ENCODE assay signal across 17 cellular contexts in the genomic region with DNA sequence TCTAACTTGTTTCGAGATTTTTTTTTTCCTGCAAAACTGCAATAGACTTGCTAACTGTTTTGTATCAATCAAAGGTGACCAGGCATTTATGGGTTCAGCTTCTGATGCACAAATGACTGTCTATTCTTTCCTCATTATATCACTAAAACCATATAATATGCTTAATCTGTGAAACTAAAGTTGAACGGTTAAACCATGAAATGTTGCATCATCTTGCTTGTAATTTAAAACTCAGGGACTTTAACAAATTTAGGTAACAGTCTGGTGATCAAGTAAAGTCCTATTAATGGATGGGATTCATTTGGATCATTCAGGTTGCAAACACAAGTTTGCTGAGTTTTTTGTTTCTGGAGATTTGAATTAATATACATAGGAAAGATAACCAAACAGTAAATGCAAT.
DNase-seq lines count a peak whose midpoint lies in the region; ATAC-seq and TF ChIP-seq lines count a peak whose summit lies in the region.
"Had no signal": no experiment of that assay in that cellular context is flagged by ENCODE, and none has a peak within 500 bp of the region (broad histone marks: within the 10 kb centered on the region; RNA-seq: fewer than 3 reads in every experiment).

No MANE protein-coding gene starts in this region.

- no peak overlapping the region for H2AK5ac ChIP-seq in IMR-90 (ENCODE audit: low read depth, low read length)
- H2AK5ac ChIP-seq in trophoblast cell (ENCODE audit: low read length), result no peak overlapping the region

- no peak overlapping the region for H2AK9ac ChIP-seq in IMR-90 (replicated peaks; ENCODE audit: low read depth, low read length, poor library complexity)

- TF ChIP-seq RAD21 in IMR-90 (IDR thresholded peaks at IDR 0.05; ENCODE audit: low read length), result no peak

- H3K27ac ChIP-seq in IMR-90 (ENCODE audit: insufficient read depth, low read length) (no peak overlapping the region), trophoblast cell (ENCODE audit: low read depth, low read length) (no peak overlapping the region)
- H3K27ac ChIP-seq: BLaER1, C4-2B had no signal

- H4K5ac ChIP-seq in IMR-90 (ENCODE audit: low read depth, low read length), result no peak overlapping the region

- in situ Hi-C loops in IMR-90 (cut with MboI; ENCODE audit: low sequenced_read_pairs), result no loop called here
- in situ Hi-C loops in G401 (cut with HindIII; ENCODE audit: low sequenced_read_pairs), result no loop called here

- no peak overlapping the region for H3K4me2 ChIP-seq in IMR-90 (ENCODE audit: low read depth, low read length)
- no peak overlapping the region for H3K4me2 ChIP-seq in Loucy (ENCODE audit: low read depth, low read length, poor library complexity, severe bottlenecking)
- H3K4me2 ChIP-seq in trophoblast cell (ENCODE audit: low read length), result no peak overlapping the region
- H3K4me2 ChIP-seq: BLaER1 had no signal

- POLR2A ChIA-PET in IMR-90 (lab: Charles Lee; ENCODE audit: unreplicated experiment), result no interaction called here

- no peaks in the 10 kb centered on the region for H3K9me2 ChIP-seq in Loucy (replicated peaks; ENCODE audit: low read depth, low read length)

- no peak for ATAC-seq in IMR-90 (ENCODE audit: low read depth)
- ATAC-seq: HCT116 had no signal

- no peak overlapping the region for H2BK15ac ChIP-seq in IMR-90 (ENCODE audit: low read depth, low read length)

- no peak overlapping the region for H2BK120ac ChIP-seq in IMR-90 (ENCODE audit: low read depth, low read length)
- no peak overlapping the region for H2BK120ac ChIP-seq in trophoblast cell (ENCODE audit: insufficient read depth, low read length, poor library complexity)

- H3K9me3 Mint-ChIP-seq in neural crest cell, result peaks cover 2% of the 10 kb centered on the region
- H3K9me3 Mint-ChIP-seq in CD14-positive monocyte, result peaks cover 0 to 3% (median 1%) of the 10 kb centered on the region in 7 donors
- H3K9me3 Mint-ChIP-seq: CD4-positive, alpha-beta T cell; H9 had no signal

- H3K36me3 ChIP-seq in IMR-90 (ENCODE audit: control insufficient read depth, insufficient read depth, low read length) (no peaks in the 10 kb centered on the region), Loucy (ENCODE audit: insufficient read depth, low read length) (no peaks in the 10 kb centered on the region), trophoblast cell (ENCODE audit: control insufficient read depth in 1 of 2, insufficient read depth in 2 of 2, low read length in 2 of 2) (no peaks in the 10 kb centered on the region)
- H3K36me3 ChIP-seq: BLaER1 had no signal

- BruUV-seq in IMR-90 (replicated peaks; lab: Mats Ljungman, UMichigan), result no TSS peak

- H3K56ac ChIP-seq in IMR-90 (ENCODE audit: extremely low read depth, insufficient read depth, low read length), result no peak overlapping the region

- H3K4me1 Mint-ChIP-seq in neural crest cell (peaks cover 9% of the 10 kb centered on the region), CD14-positive monocyte (no peaks in the 10 kb centered on the region)
- H3K4me1 Mint-ChIP-seq: B cell; CD8-positive, alpha-beta memory T cell; H9 had no signal

- H3K36me3 Mint-ChIP-seq in neural crest cell (ENCODE audit: low read depth), result peaks cover 2% of the 10 kb centered on the region
- H3K36me3 Mint-ChIP-seq in CD14-positive monocyte, result no peaks in the 10 kb centered on the region

- no peaks in the 10 kb centered on the region for H3K9me1 ChIP-seq in IMR-90 (ENCODE audit: insufficient read depth, low read length)

- H3K79me1 ChIP-seq in IMR-90 (ENCODE audit: low read depth in 1 of 2, low read length in 2 of 2) (no peaks in the 10 kb centered on the region), trophoblast cell (ENCODE audit: low read length) (no peaks in the 10 kb centered on the region)

- H3K4me1 ChIP-seq in IMR-90 (ENCODE audit: control insufficient read depth, insufficient read depth, low read length) (no peaks in the 10 kb centered on the region), Loucy (ENCODE audit: insufficient read depth, low read length, poor library complexity, severe bottlenecking) (no peaks in the 10 kb centered on the region), trophoblast cell (ENCODE audit: control insufficient read depth in 1 of 2, insufficient read depth in 2 of 2, low read length in 2 of 2) (no peaks in the 10 kb centered on the region)
- H3K4me1 ChIP-seq: BLaER1 had no signal

- no peak overlapping the region for H3K4ac ChIP-seq in IMR-90 (ENCODE audit: low read depth, low read length)
- H3K4ac ChIP-seq in trophoblast cell (ENCODE audit: low read depth, low read length), result no peak overlapping the region

- dilution Hi-C loops in IMR-90 (cut with HindIII; ENCODE audit: low sequenced_read_pairs, unreplicated experiment), result no loop called here

- H3K14ac ChIP-seq in IMR-90 (replicated peaks; ENCODE audit: low read depth, low read length) (no peak overlapping the region), trophoblast cell (ENCODE audit: low read length) (no peak overlapping the region)

- H3K4me3 ChIP-seq in IMR-90 (ENCODE audit: insufficient read depth, low read depth, low read length), result no peak overlapping the region
- no peak overlapping the region for H3K4me3 ChIP-seq in Loucy (ENCODE audit: low read length, poor library complexity, severe bottlenecking)
- no peak overlapping the region for H3K4me3 ChIP-seq in trophoblast cell (ENCODE audit: low read depth, low read length)
- H3K4me3 ChIP-seq: BLaER1 had no signal

- H2BK5ac ChIP-seq in IMR-90 (ENCODE audit: low read depth, low read length, poor library complexity, severe bottlenecking) (no peak overlapping the region), trophoblast cell (ENCODE audit: low read depth, low read length, poor library complexity) (no peak overlapping the region)

- no peak overlapping the region for H4K8ac ChIP-seq in IMR-90 (ENCODE audit: low read depth in 2 of 2, low read length in 2 of 2)
- H4K8ac ChIP-seq in trophoblast cell (ENCODE audit: low read depth, low read length), result no peak overlapping the region

- no peak overlapping the region for H4K12ac ChIP-seq in trophoblast cell (ENCODE audit: low read depth, low read length)

- no peaks in the 10 kb centered on the region for H3K27me3 ChIP-seq in IMR-90 (ENCODE audit: control insufficient read depth, insufficient read depth, low read length)
- no peaks in the 10 kb centered on the region for H3K27me3 ChIP-seq in Loucy (ENCODE audit: insufficient read depth, low read length, poor library complexity, severe bottlenecking)
- no peaks in the 10 kb centered on the region for H3K27me3 ChIP-seq in trophoblast cell (ENCODE audit: insufficient read depth, low read length)
- H3K27me3 ChIP-seq: BLaER1 had no signal

- CTCF ChIA-PET in IMR-90 (lab: Yijun Ruan, JAX), result no interaction called here

- H4K91ac ChIP-seq in IMR-90 (ENCODE audit: insufficient read depth, low read depth, low read length) (no peak overlapping the region), trophoblast cell (ENCODE audit: low read depth, low read length) (no peak overlapping the region)

- H3F3A ChIP-seq in Loucy (ENCODE audit: low read depth), result no peaks in the 10 kb centered on the region

- H3K9ac ChIP-seq in IMR-90 (ENCODE audit: low read depth, low read length) (no peak overlapping the region), Loucy (ENCODE audit: low read depth, low read length, poor library complexity, severe bottlenecking) (no peak overlapping the region), trophoblast cell (ENCODE audit: low read length) (no peak overlapping the region)
- H3K9ac ChIP-seq: BLaER1 had no signal

- H3K4me3 Mint-ChIP-seq in neural crest cell, result no peak overlapping the region
- no peak overlapping the region for H3K4me3 Mint-ChIP-seq in CD14-positive monocyte
- H3K4me3 Mint-ChIP-seq: B cell; CD4-positive, alpha-beta T cell; CD8-positive, alpha-beta memory T cell; H9 had no signal

- no peak overlapping the region for H2BK12ac ChIP-seq in trophoblast cell (ENCODE audit: low read length)

- no peaks in the 10 kb centered on the region for H4K20me1 ChIP-seq in IMR-90 (ENCODE audit: insufficient read depth, low read length)
- H4K20me1 ChIP-seq in Loucy (ENCODE audit: insufficient read depth, low read length, poor library complexity, severe bottlenecking), result no peaks in the 10 kb centered on the region
- H4K20me1 ChIP-seq: BLaER1 had no signal

- intact Hi-C loops in IMR-90 (cut with micrococcal nuclease) (loop anchor here (10.0 kb wide), 1 partner anchor 110 kb away; no protein-coding TSS in a partner anchor), CD14-positive monocyte (cut with micrococcal nuclease) (no loop called here)

- H3K18ac ChIP-seq in IMR-90 (ENCODE audit: low read depth, low read length) (no peak overlapping the region), trophoblast cell (ENCODE audit: low read length) (no peak overlapping the region)

- TF ChIP-seq CTCF in IMR-90 (conservative IDR thresholded peaks at IDR 0.05; ENCODE audit: low read depth, low read length) (no peak), Loucy (conservative IDR thresholded peaks at IDR 0.05; ENCODE audit: low read length) (no peak), neural crest cell (conservative IDR thresholded peaks at IDR 0.05) (no peak), CD14-positive monocyte (IDR thresholded peaks at IDR 0.05) (no peak)

- no CpG with 5 or more reads among the region's 2 CpGs for WGBS in IMR-90 (ENCODE audit: extremely low coverage in 2 of 2, insufficient read length in 1 of 2), 2 experiments
- WGBS in trophoblast cell (ENCODE audit: extremely low coverage, insufficient coverage, insufficient read length), result no CpG with 5 or more reads among the region's 2 CpGs

- no peak for TF ChIP-seq POLR2A in IMR-90 (IDR thresholded peaks at IDR 0.05; ENCODE audit: low read depth, low read length)

- no peaks in the 10 kb centered on the region for H3K9me3 ChIP-seq in IMR-90 (ENCODE audit: control insufficient read depth, insufficient read depth, low read length)
- no peaks in the 10 kb centered on the region for H3K9me3 ChIP-seq in Loucy (ENCODE audit: insufficient read depth, low read depth, low read length)
- H3K9me3 ChIP-seq in trophoblast cell (ENCODE audit: insufficient read depth, low read depth, low read length), result no peaks in the 10 kb centered on the region
- H3K9me3 ChIP-seq: BLaER1 had no signal

- H2BK20ac ChIP-seq in IMR-90 (ENCODE audit: low read depth, low read length), result no peak overlapping the region

- no peak overlapping the region for H2AFZ ChIP-seq in IMR-90 (replicated peaks; ENCODE audit: low read length, poor library complexity)
- H2AFZ ChIP-seq in Loucy (ENCODE audit: low read length), result peak overlapping the region; percentile 53; the same call in 1 of the 2 replicates
- no peak overlapping the region for H2AFZ ChIP-seq in trophoblast cell (ENCODE audit: insufficient read depth, low read length, poor library complexity)

- no peak overlapping the region for H3K23ac ChIP-seq in IMR-90 (ENCODE audit: low read depth, low read length)
- H3K23ac ChIP-seq in trophoblast cell (ENCODE audit: low read length), result no peak overlapping the region

- H3K79me2 ChIP-seq in Loucy (ENCODE audit: insufficient read depth, low read length) (no peaks in the 10 kb centered on the region), trophoblast cell (ENCODE audit: control insufficient read depth, insufficient read depth, low read length, poor library complexity) (no peaks in the 10 kb centered on the region)

- H3K27ac Mint-ChIP-seq in neural crest cell (ENCODE audit: unreplicated experiment) (peak overlapping the region; percentile 12), CD14-positive monocyte (no peak overlapping the region)
- H3K27ac Mint-ChIP-seq: B cell; CD4-positive, alpha-beta T cell; CD8-positive, alpha-beta memory T cell had no signal

- H3K27me3 Mint-ChIP-seq in neural crest cell (ENCODE audit: low read depth) (no peaks in the 10 kb centered on the region), CD14-positive monocyte (ENCODE audit: low read depth in 3 of 3) (peaks cover 0 to 2% (median 0%) of the 10 kb centered on the region in 3 donors)
- H3K27me3 Mint-ChIP-seq: B cell; CD4-positive, alpha-beta T cell; CD8-positive, alpha-beta memory T cell had no signal

- DNase-seq in IMR-90 (no peak), OCI-M1 (lab: John Stamatoyannopoulos, UW) (peak; percentile 41), neural crest cell (ENCODE audit: low read depth, low spot score) (no peak), CD14-positive monocyte (ENCODE audit: low spot score) (no peak), trophoblast cell (no peak), SK-N-DZ (ENCODE audit: low spot score) (no peak), G401 (ENCODE audit: low spot score) (no peak)
- DNase-seq: CD4-positive, alpha-beta T cell; CD8-positive, alpha-beta memory T cell; DMS 273 treated with DMSO at 0.1 percent for 48 hours; DMS79; H9 had no signal
